ENCODE assay signal across 15 cellular contexts in the genomic region with DNA sequence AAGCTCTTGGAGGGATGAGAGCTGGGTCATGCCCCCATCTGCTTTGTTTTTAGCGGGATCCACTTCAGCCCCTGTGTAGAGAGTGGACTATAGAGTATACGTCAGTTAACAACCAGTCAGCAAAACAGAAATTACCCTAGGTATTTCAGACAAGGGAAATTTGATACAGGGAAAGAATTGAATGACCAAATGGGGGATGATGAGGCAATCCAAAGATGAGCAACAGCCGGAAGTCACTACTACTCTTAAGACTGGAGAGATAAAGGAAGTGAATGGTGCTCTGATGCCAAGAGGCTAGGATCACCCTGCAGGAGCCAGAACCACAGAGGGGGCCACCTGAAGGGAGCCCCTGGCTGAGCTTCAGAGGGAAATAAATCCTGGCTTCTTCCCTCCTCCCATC. TPM values are rescaled to one million over a fixed set of nuclear protein-coding genes. Genes with fewer than 3 reads are reported as not detected.
DNase-seq lines count a peak whose midpoint lies in the region; ATAC-seq and TF ChIP-seq lines count a peak whose summit lies in the region.
"Had no signal": no experiment of that assay in that cellular context is flagged by ENCODE, and none has a peak within 500 bp of the region (broad histone marks: within the 10 kb centered on the region; RNA-seq: fewer than 3 reads in every experiment).

No MANE protein-coding gene starts in this region.

- H3K4me3 ChIP-seq in epithelial cell of esophagus (ENCODE audit: low read length), result no peak overlapping the region
- H3K4me3 ChIP-seq: BLaER1, hepatocyte, mucosa of descending colon had no signal

- no peak for ATAC-seq in GM21723 (IDR thresholded peaks at IDR 0.05; ENCODE audit: unreplicated experiment)
- ATAC-seq: mucosa of descending colon; stimulated activated memory B cell treated with anti-CD40 and anti-IgM and Interleukin-4, amounts not matched to agents 10 μg/mL and 1 μg/mL and 100 μg/mL, for 72 hours had no signal

- DNase-seq in A172 (ENCODE audit: low spot score) (peak; percentile 37), HS-5 (ENCODE audit: low read depth) (peak; percentile 70), NOMO-1 treated with dmso at 0.1 percent for 144 hours (lab: John Stamatoyannopoulos, UW; ENCODE audit: unreplicated experiment) (peak; percentile 75), epithelial cell of esophagus (ENCODE audit: low read depth) (peak; percentile 89), HPDE6-E6E7 (ENCODE audit: extremely low spot score) (no peak), anterior cingulate cortex (lab: John Stamatoyannopoulos, UW) (no peak), cerebellar cortex (ENCODE audit: low spot score) (no peak)
- DNase-seq: activated gamma-delta T cell, cortex of kidney, mucosa of descending colon had no signal

- TF ChIP-seq CTCF in epithelial cell of esophagus (IDR thresholded peaks at IDR 0.05; ENCODE audit: insufficient read depth, low read depth, low read length, missing control alignments), result no peak

RNA-seq across cellular contexts. Expression of a gene that starts 1.7 kb away (rescaled TPM):
- not detected in 2 replicates for total RNA-seq in A172 (2014; rRNA removed; shearing (Covaris generic))
- total RNA-seq: hepatocyte, OCI-LY7 had no signal

RNA-seq across cellular contexts. Expression of a gene that starts 11.3 kb away (rescaled TPM):
- 41.4 and 45.4 TPM in 2 replicates for total RNA-seq in A172 (2014; rRNA removed; shearing (Covaris generic))

RNA-seq across cellular contexts. Expression of a gene that starts 11.7 kb away (rescaled TPM):
- 48.7 and 51.4 TPM in 2 replicates for total RNA-seq in A172 (2014; rRNA removed; shearing (Covaris generic))

RNA-seq across cellular contexts. Expression of a gene that starts 13.8 kb away (rescaled TPM):
- 99.7 and 107 TPM in 2 replicates for total RNA-seq in A172 (2014; rRNA removed; shearing (Covaris generic))

RNA-seq across cellular contexts. Expression of a gene that starts 20.4 kb away (rescaled TPM):
- total RNA-seq in A172 (2014; rRNA removed; shearing (Covaris generic)), result 21.2 and 21.5 TPM in 2 replicates

Comparison
In these comparisons a context has a peak if more than half of its experiments do, and no peak if none do; other contexts are left out.
1. DNase-seq: peak in A172 (single experiment), HS-5 (single experiment), NOMO-1 treated with dmso at 0.1 percent for 144 hours (single experiment) and epithelial cell of esophagus (single experiment); none in HPDE6-E6E7 (single experiment), anterior cingulate cortex (0 of 58) and cerebellar cortex (single experiment).